ENCODE assay signal across 25 cellular contexts in genomic region chr2:119253760-119254600, GRCh38. TPM values are rescaled to one million over a fixed set of nuclear protein-coding genes. Genes with fewer than 3 reads are reported as not detected.
DNase-seq lines count a peak whose midpoint lies in the region; ATAC-seq and TF ChIP-seq lines count a peak whose summit lies in the region.
"Had no signal": no experiment of that assay in that cellular context is flagged by ENCODE, and none has a peak within 500 bp of the region (broad histone marks: within the 10 kb centered on the region; RNA-seq: fewer than 3 reads in every experiment).

No MANE protein-coding gene starts in this region.

- peaks cover 30% of the 10 kb centered on the region for H3K79me1 ChIP-seq in mesenchymal stem cell (replicated peaks; ENCODE audit: low read length, poor library complexity, severe bottlenecking)

- H2BK15ac ChIP-seq in mesenchymal stem cell (ENCODE audit: low read depth, poor library complexity, severe bottlenecking) = peak overlapping the region; percentile 80

- H3K9me3 ChIP-seq in breast epithelium (no peaks in the 10 kb centered on the region), mesenchymal stem cell (ENCODE audit: control insufficient read depth, low read length) (no peaks in the 10 kb centered on the region)
- H3K9me3 ChIP-seq: vagina had no signal

- H3K27me3 Mint-ChIP-seq in stimulated activated naive CD8-positive, alpha-beta T cell treated with anti-CD3 and anti-CD28 coated beads, Interleukin-15, amount 100 ng/mL, for 72 hours = no peaks in the 10 kb centered on the region
- H3K27me3 Mint-ChIP-seq: memory B cell had no signal

- H3K36me3 ChIP-seq in breast epithelium (no peaks in the 10 kb centered on the region), mesenchymal stem cell (ENCODE audit: control insufficient read depth in 1 of 2, insufficient read depth in 2 of 2, low read depth in 1 of 2, low read length in 2 of 2) (peaks cover 32 to 51% of the 10 kb centered on the region in 2 experiments)
- H3K36me3 ChIP-seq: vagina had no signal

- H2BK120ac ChIP-seq in mesenchymal stem cell (ENCODE audit: low read depth, low read length) = peak overlapping the region; percentile 86

- no peak overlapping the region for H3K4me3 Mint-ChIP-seq in stimulated activated naive CD8-positive, alpha-beta T cell treated with anti-CD3 and anti-CD28 coated beads, Interleukin-15, amount 100 ng/mL, for 72 hours
- H3K4me3 Mint-ChIP-seq: CD14-positive monocyte; memory B cell; naive thymus-derived CD4-positive, alpha-beta T cell; T-helper 17 cell had no signal

- no peak overlapping the region for H3K23ac ChIP-seq in mesenchymal stem cell (ENCODE audit: low read length in 2 of 2)

- no peak for TF ChIP-seq CTCF in breast epithelium (IDR thresholded peaks at IDR 0.05)

- H3K9me3 Mint-ChIP-seq in stimulated activated naive CD8-positive, alpha-beta T cell treated with anti-CD3 and anti-CD28 coated beads, Interleukin-15, amount 100 ng/mL, for 72 hours = no peaks in the 10 kb centered on the region
- H3K9me3 Mint-ChIP-seq: memory B cell had no signal

- H3K27ac Mint-ChIP-seq in stimulated activated naive CD8-positive, alpha-beta T cell treated with anti-CD3 and anti-CD28 coated beads, Interleukin-15, amount 100 ng/mL, for 72 hours = no peak overlapping the region
- H3K27ac Mint-ChIP-seq: memory B cell; naive thymus-derived CD4-positive, alpha-beta T cell; T-helper 17 cell had no signal

- peak overlapping the region; percentile 49 for H4K8ac ChIP-seq in mesenchymal stem cell (ENCODE audit: low read length)

- H2AFZ ChIP-seq in mesenchymal stem cell (ENCODE audit: low read depth, low read length) = no peak overlapping the region

- peak overlapping the region; percentile 99 for H2AK5ac ChIP-seq in mesenchymal stem cell (ENCODE audit: low read length, severe bottlenecking)

- peak overlapping the region; percentile 49 to 79 for H3K18ac ChIP-seq in mesenchymal stem cell (ENCODE audit: low read depth in 1 of 2, low read length in 2 of 2)

- intact Hi-C loops in breast epithelium (cut with DNase I; ENCODE audit: low total_unique reads) = no loop called here

- H3K4me1 Mint-ChIP-seq in stimulated activated naive CD8-positive, alpha-beta T cell treated with anti-CD3 and anti-CD28 coated beads, Interleukin-15, amount 100 ng/mL, for 72 hours = no peaks in the 10 kb centered on the region
- H3K4me1 Mint-ChIP-seq: CD14-positive monocyte; memory B cell; naive thymus-derived CD4-positive, alpha-beta T cell; T-helper 17 cell had no signal

- WGBS in mesenchymal stem cell = 96% methylated on average over 14 of the region's 14 CpGs

- no peak for TF ChIP-seq POLR2A in breast epithelium (IDR thresholded peaks at IDR 0.05)

- H3K27me3 ChIP-seq in breast epithelium = no peaks in the 10 kb centered on the region
- no peaks in the 10 kb centered on the region for H3K27me3 ChIP-seq in mesenchymal stem cell (ENCODE audit: control insufficient read depth in 1 of 2, insufficient read depth in 1 of 2, low read length in 2 of 2)
- H3K27me3 ChIP-seq: vagina had no signal

- H2BK12ac ChIP-seq in mesenchymal stem cell (ENCODE audit: low read length in 2 of 2) = peak overlapping the region; percentile 93 to 99

- H3K9ac ChIP-seq in mesenchymal stem cell (ENCODE audit: low read length) = peak overlapping the region; percentile 76
- H3K9ac ChIP-seq: KMS-11 had no signal

- DNase-seq in stimulated activated naive CD8-positive, alpha-beta T cell treated with anti-CD3 and anti-CD28 coated beads, Interleukin-15, amount 100 ng/mL, for 72 hours = no peak
- no peak for DNase-seq in stimulated activated naive CD8-positive, alpha-beta T cell treated with anti-CD3 and anti-CD28 coated beads, Interleukin-15, Interleukin-2, amounts not matched to agents 100 U/mL and 50 U/mL, for 24 hours
- DNase-seq in breast epithelium (ENCODE audit: low spot score in 2 of 2) = no peak
- DNase-seq in mesenchymal stem cell = no peak
- DNase-seq in Kasumi-1 (lab: John Stamatoyannopoulos, UW) = no peak
- no peak for DNase-seq in NCI-H526 treated with DMSO at 0.1 percent for 48 hours (lab: John Stamatoyannopoulos, UW)
- no peak for DNase-seq in HUDEP-2 (lab: John Stamatoyannopoulos, UW; ENCODE audit: unreplicated experiment in 76 of 76)
- DNase-seq: activated CD4-positive, alpha-beta T cell treated with anti-CD3 and anti-CD28 coated beads, Interleukin-2, amount 50 U/mL, for 48 hours; activated naive CD4-positive, alpha-beta T cell treated with Interleukin-2 at 50 U/mL for 16 hours; activated T-cell treated with anti-CD3 and anti-CD28 coated beads, Interleukin-2, amount 50 U/mL, for 1 hour; cerebellar nuclear complex; effector memory CD4-positive, alpha-beta T cell; naive thymus-derived CD4-positive, alpha-beta T cell; NCI-H1092 treated with DMSO at 0.1 percent for 48 hours; NCI-H524; SIG-M5; stimulated activated CD8-positive, alpha-beta memory T cell treated with anti-CD3 and anti-CD28 coated beads, Interleukin-4, amount 100 ng/mL, for 48 hours; T-helper 17 cell had no signal

- H3K4me3 ChIP-seq in breast epithelium (no peak overlapping the region), mesenchymal stem cell (ENCODE audit: insufficient read depth in 1 of 2, low read depth in 1 of 2, low read length in 2 of 2) (no peak overlapping the region)
- H3K4me3 ChIP-seq: GM12878, vagina had no signal

- no peak overlapping the region for H3K4me2 ChIP-seq in mesenchymal stem cell (ENCODE audit: low read length, poor library complexity, severe bottlenecking)
- H3K4me2 ChIP-seq: KMS-11 had no signal

- H4K91ac ChIP-seq in mesenchymal stem cell (ENCODE audit: low read length) = peak overlapping the region; percentile 74

- peak; percentile 14 for ATAC-seq in stimulated activated naive CD8-positive, alpha-beta T cell treated with anti-CD3 and anti-CD28 coated beads, Interleukin-15, amount 100 ng/mL, for 72 hours
- ATAC-seq in stimulated activated naive CD8-positive, alpha-beta T cell treated with anti-CD3 and anti-CD28 coated beads, Interleukin-15, Interleukin-2, amounts not matched to agents 100 U/mL and 50 U/mL, for 24 hours = no peak
- no peak for ATAC-seq in GM21619 (IDR thresholded peaks at IDR 0.05; ENCODE audit: unreplicated experiment)
- ATAC-seq: GM12878; naive thymus-derived CD4-positive, alpha-beta T cell; T-helper 17 cell had no signal

- H3K4me1 ChIP-seq in breast epithelium (no peaks in the 10 kb centered on the region), mesenchymal stem cell (ENCODE audit: control insufficient read depth, insufficient read depth, low read depth, low read length) (peaks cover 61% of the 10 kb centered on the region)

- peak overlapping the region in 1 of 2 experiments; percentile 62 for H3K14ac ChIP-seq in mesenchymal stem cell (ENCODE audit: low read length in 2 of 2)

- peak overlapping the region; percentile 79 for H2BK5ac ChIP-seq in mesenchymal stem cell (ENCODE audit: low read depth, low read length, poor library complexity, severe bottlenecking)

- peak overlapping the region; percentile 60 to 97 for H3K4ac ChIP-seq in mesenchymal stem cell (ENCODE audit: low read depth in 1 of 2, low read length in 2 of 2)

- H3K27ac ChIP-seq in breast epithelium = peak overlapping the region; percentile 52 to 72
- H3K27ac ChIP-seq in mesenchymal stem cell (ENCODE audit: low read length, poor library complexity, severe bottlenecking) = peak overlapping the region; percentile 98
- H3K27ac ChIP-seq: KMS-11, VCaP had no signal

RNA-seq across cellular contexts. Expression of gene STEAP3, which starts 30.3 kb away (rescaled TPM):
- total RNA-seq in breast epithelium = 10 to 100 TPM; 11.2 to 52.2 (median 49.8) TPM
- polyA plus RNA-seq in mesenchymal stem cell (2013, experiment 1 of 2) = 25.2 TPM
- polyA plus RNA-seq in mesenchymal stem cell (2013, experiment 2 of 2) = 25.9 TPM
- polyA plus RNA-seq: naive thymus-derived CD4-positive, alpha-beta T cell had no signal
